Comparison of ENCODE assay signal across 1 cellular context in the genomic region with DNA sequence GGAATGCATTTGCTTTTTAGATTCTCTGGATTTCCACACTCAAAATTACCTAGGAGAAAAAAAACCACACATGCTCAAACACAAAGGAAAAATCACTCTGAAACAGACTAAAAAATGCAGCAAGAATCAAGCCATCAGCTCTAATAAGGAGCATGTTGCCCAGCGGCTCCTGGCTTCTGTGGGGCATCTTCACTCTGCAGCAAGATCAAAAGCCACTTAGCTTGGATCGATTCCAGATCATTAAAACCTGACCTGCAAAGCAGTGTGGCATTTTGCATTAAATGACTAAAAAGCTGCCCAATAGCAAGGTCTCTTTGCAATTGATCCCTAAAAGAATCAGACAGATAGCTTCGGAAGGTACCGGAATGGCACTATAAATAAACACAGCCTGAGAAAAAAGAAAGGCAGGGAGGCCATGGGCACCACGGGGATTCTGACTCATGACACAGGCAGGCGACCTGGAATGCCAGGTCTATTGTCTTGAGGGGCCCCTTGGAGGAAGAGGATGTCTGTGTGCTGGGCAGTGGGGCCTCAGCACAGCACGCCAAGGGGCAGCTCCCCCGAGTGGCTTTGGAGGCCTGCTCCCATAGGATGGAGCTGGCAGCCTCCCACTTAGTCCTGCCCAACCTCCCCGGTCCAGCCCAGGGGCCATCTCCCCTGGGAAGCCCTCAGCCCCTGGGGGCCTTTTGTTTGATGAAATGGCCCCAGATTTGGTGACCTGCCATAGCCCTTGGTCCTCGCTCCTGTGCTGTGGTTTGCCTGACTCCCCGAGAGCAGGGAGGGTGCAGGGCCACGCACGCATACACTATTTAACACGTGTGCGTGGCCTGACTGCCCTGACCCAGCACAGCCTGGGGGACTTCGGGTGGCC.
TF ChIP-seq lines count a peak whose summit lies in the region.

No MANE protein-coding gene starts in this region.

TF ChIP-seq in HepG2, 621 proteins besides CTCF, POLR2A, EP300 and RAD21:
- TF ChIP-seq FOXK2 (IDR thresholded peaks at IDR 0.05), result no peak
- peak; percentile 88 for TF ChIP-seq AGO2 (optimal IDR thresholded peaks at IDR 0.05; ENCODE audit: low read depth, low read length)
- no peak for TF ChIP-seq ZNF367 (CRISPR knock-in tag; IDR thresholded peaks at IDR 0.05; ENCODE audit: borderline replicate concordance)
- no peak for TF ChIP-seq SOX13 (IDR thresholded peaks at IDR 0.05)
- peak in 1 of 2 experiments; percentile 64; a peak in 2 of 4 replicates for TF ChIP-seq SOX13 (CRISPR knock-in tag; conservative IDR thresholded peaks at IDR 0.05 in 1 of 2, IDR thresholded peaks at IDR 0.05 in 1 of 2)
- TF ChIP-seq SOX5 (CRISPR knock-in tag; IDR thresholded peaks at IDR 0.05; ENCODE audit: borderline replicate concordance), result peak; percentile 50; the same call in 1 of the 2 replicates
- TF ChIP-seq POLR2G (IDR thresholded peaks at IDR 0.05; ENCODE audit: low read depth, low read length), result 0 out of 2 replicates have a peak, but pooled peaks have one; percentile 20
- 0 out of 2 replicates have a peak, but pooled peaks have one; percentile 23 for TF ChIP-seq RBFOX2 (IDR thresholded peaks at IDR 0.05; ENCODE audit: low read depth, low read length)
- TF ChIP-seq, protein P1, sequence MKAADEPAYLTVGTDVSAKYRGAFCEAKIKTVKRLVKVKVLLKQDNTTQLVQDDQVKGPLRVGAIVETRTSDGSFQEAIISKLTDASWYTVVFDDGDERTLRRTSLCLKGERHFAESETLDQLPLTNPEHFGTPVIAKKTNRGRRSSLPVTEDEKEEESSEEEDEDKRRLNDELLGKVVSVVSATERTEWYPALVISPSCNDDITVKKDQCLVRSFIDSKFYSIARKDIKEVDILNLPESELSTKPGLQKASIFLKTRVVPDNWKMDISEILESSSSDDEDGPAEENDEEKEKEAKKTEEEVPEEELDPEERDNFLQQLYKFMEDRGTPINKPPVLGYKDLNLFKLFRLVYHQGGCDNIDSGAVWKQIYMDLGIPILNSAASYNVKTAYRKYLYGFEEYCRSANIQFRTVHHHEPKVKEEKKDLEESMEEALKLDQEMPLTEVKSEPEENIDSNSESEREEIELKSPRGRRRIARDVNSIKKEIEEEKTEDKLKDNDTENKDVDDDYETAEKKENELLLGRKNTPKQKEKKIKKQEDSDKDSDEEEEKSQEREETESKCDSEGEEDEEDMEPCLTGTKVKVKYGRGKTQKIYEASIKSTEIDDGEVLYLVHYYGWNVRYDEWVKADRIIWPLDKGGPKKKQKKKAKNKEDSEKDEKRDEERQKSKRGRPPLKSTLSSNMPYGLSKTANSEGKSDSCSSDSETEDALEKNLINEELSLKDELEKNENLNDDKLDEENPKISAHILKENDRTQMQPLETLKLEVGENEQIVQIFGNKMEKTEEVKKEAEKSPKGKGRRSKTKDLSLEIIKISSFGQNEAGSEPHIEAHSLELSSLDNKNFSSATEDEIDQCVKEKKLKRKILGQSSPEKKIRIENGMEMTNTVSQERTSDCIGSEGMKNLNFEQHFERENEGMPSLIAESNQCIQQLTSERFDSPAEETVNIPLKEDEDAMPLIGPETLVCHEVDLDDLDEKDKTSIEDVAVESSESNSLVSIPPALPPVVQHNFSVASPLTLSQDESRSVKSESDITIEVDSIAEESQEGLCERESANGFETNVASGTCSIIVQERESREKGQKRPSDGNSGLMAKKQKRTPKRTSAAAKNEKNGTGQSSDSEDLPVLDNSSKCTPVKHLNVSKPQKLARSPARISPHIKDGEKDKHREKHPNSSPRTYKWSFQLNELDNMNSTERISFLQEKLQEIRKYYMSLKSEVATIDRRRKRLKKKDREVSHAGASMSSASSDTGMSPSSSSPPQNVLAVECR (CRISPR knock-in tag; IDR thresholded peaks at IDR 0.05; ENCODE audit: borderline replicate concordance), result no peak
- no peak for TF ChIP-seq RARG (CRISPR knock-in tag; IDR thresholded peaks at IDR 0.05; ENCODE audit: low read depth)
- TF ChIP-seq NR2F1 (CRISPR knock-in tag; IDR thresholded peaks at IDR 0.05), result no peak
